In genomic region chr3:69444980-69445379, GRCh38 we compare ENCODE assay signal across 14 cellular contexts. TPM values are rescaled to one million over a fixed set of nuclear protein-coding genes. Genes with fewer than 3 reads are reported as not detected.
DNase-seq lines count a peak whose midpoint lies in the region; ATAC-seq and TF ChIP-seq lines count a peak whose summit lies in the region.
"Had no signal": no experiment of that assay in that cellular context is flagged by ENCODE, and none has a peak within 500 bp of the region (broad histone marks: within the 10 kb centered on the region; RNA-seq: fewer than 3 reads in every experiment).

No MANE protein-coding gene starts in this region.

- peak overlapping the region; percentile 1; the same call in 1 of the 2 replicates for H3K56ac ChIP-seq in IMR-90 (ENCODE audit: extremely low read depth, insufficient read depth, low read length)

- no peak overlapping the region for H2AK5ac ChIP-seq in IMR-90 (ENCODE audit: low read depth, low read length)

- peaks cover 6% of the 10 kb centered on the region; the same call in 1 of the 2 replicates for H3K4me1 ChIP-seq in IMR-90 (ENCODE audit: control insufficient read depth, insufficient read depth, low read length)
- H3K4me1 ChIP-seq in esophagus muscularis mucosa = peaks cover 0 to 32% (median 26%) of the 10 kb centered on the region in 4 donors
- H3K4me1 ChIP-seq in tibial nerve = peaks cover 0 to 18% (median 0%) of the 10 kb centered on the region in 4 donors

- no peak for TF ChIP-seq CTCF in IMR-90 (conservative IDR thresholded peaks at IDR 0.05; ENCODE audit: low read depth, low read length)
- no peak for TF ChIP-seq CTCF in esophagus muscularis mucosa (IDR thresholded peaks at IDR 0.05)
- TF ChIP-seq CTCF in tibial nerve (IDR thresholded peaks at IDR 0.05) = no peak

- no peak overlapping the region for H2BK120ac ChIP-seq in IMR-90 (ENCODE audit: low read depth, low read length)

- H3K4me3 Mint-ChIP-seq in activated naive CD8-positive, alpha-beta T cell treated with anti-CD3 and anti-CD28 coated beads, Interleukin-2, amount 50 U/mL, for 24 hours = no peak overlapping the region
- H3K4me3 Mint-ChIP-seq: CD8-positive, alpha-beta memory T cell; stimulated activated naive CD8-positive, alpha-beta T cell treated with anti-CD3 and anti-CD28 coated beads, Interleukin-15, amount 100 ng/mL, for 72 hours had no signal

- no peak for TF ChIP-seq POLR2A in IMR-90 (IDR thresholded peaks at IDR 0.05; ENCODE audit: low read depth, low read length)
- no peak for TF ChIP-seq POLR2A in esophagus muscularis mucosa (IDR thresholded peaks at IDR 0.05; ENCODE audit: low read depth)
- TF ChIP-seq POLR2A in tibial nerve (IDR thresholded peaks at IDR 0.05) = no peak

- no peak overlapping the region for H3K4ac ChIP-seq in IMR-90 (ENCODE audit: low read depth, low read length)

- no peak overlapping the region for H3K14ac ChIP-seq in IMR-90 (replicated peaks; ENCODE audit: low read depth, low read length)

- WGBS in IMR-90 (ENCODE audit: extremely low coverage in 2 of 2, insufficient read length in 1 of 2), 2 experiments = 5% methylated on average over 3 of the region's 11 CpGs; no CpG with 5 or more reads in 1 of the 2 experiments
- WGBS in esophagus muscularis mucosa = 40% methylated on average over 11 of the region's 11 CpGs
- 47 to 57% methylated on average over 11 of the region's 11 CpGs for WGBS in tibial nerve, 2 donors

- no peak overlapping the region for H3K27ac ChIP-seq in IMR-90 (ENCODE audit: insufficient read depth, low read length)
- H3K27ac ChIP-seq in esophagus muscularis mucosa (replicated peaks in 1 of 4) = peak overlapping the region in 2 of 4 donors; percentile 18 to 28
- peak overlapping the region in 1 of 4 donors; percentile 35 for H3K27ac ChIP-seq in tibial nerve
- H3K27ac ChIP-seq: HL-60 had no signal

- in situ Hi-C loops in IMR-90 (cut with MboI; ENCODE audit: low sequenced_read_pairs) = loop anchor here (10.0 kb wide), 2 partner anchors 280 to 510 kb away; no protein-coding TSS in a partner anchor

- no peak overlapping the region for H2BK5ac ChIP-seq in IMR-90 (ENCODE audit: low read depth, low read length, poor library complexity, severe bottlenecking)

- H3K79me1 ChIP-seq in IMR-90 (ENCODE audit: low read depth in 1 of 2, low read length in 2 of 2) = no peaks in the 10 kb centered on the region

- peaks cover 7% of the 10 kb centered on the region for H3K4me1 Mint-ChIP-seq in activated naive CD8-positive, alpha-beta T cell treated with anti-CD3 and anti-CD28 coated beads, Interleukin-2, amount 50 U/mL, for 24 hours
- H3K4me1 Mint-ChIP-seq: CD8-positive, alpha-beta memory T cell had no signal

- dilution Hi-C loops in IMR-90 (cut with HindIII; ENCODE audit: low sequenced_read_pairs, unreplicated experiment) = no loop called here

- no peak overlapping the region for H2BK15ac ChIP-seq in IMR-90 (ENCODE audit: low read depth, low read length)

- TF ChIP-seq RAD21 in IMR-90 (IDR thresholded peaks at IDR 0.05; ENCODE audit: low read length) = no peak

- no peaks in the 10 kb centered on the region for H3K36me3 Mint-ChIP-seq in activated naive CD8-positive, alpha-beta T cell treated with anti-CD3 and anti-CD28 coated beads, Interleukin-2, amount 50 U/mL, for 24 hours (ENCODE audit: low read depth)
- H3K36me3 Mint-ChIP-seq: CD8-positive, alpha-beta memory T cell had no signal

- no TSS peak for BruUV-seq in IMR-90 (replicated peaks; lab: Mats Ljungman, UMichigan)

- H4K5ac ChIP-seq in IMR-90 (ENCODE audit: low read depth, low read length) = no peak overlapping the region

- no peak overlapping the region; the same call in 1 of the 2 replicates for H4K91ac ChIP-seq in IMR-90 (ENCODE audit: insufficient read depth, low read depth, low read length)

- no peak overlapping the region for H4K8ac ChIP-seq in IMR-90 (ENCODE audit: low read depth in 2 of 2, low read length in 2 of 2)

- POLR2A ChIA-PET in IMR-90 (lab: Charles Lee; ENCODE audit: unreplicated experiment) = no interaction called here

- CTCF ChIA-PET in IMR-90 (lab: Yijun Ruan, JAX) = interaction anchor here (1.0 kb wide), 1 partner anchor 19 kb away, joined by 3 read pairs; no protein-coding TSS in a partner anchor

- H3K23ac ChIP-seq in IMR-90 (ENCODE audit: low read depth, low read length) = no peak overlapping the region

- H2AFZ ChIP-seq in IMR-90 (replicated peaks; ENCODE audit: low read length, poor library complexity) = no peak overlapping the region

- intact Hi-C loops in IMR-90 (cut with micrococcal nuclease) = loop anchor here (5.0 to 10.0 kb wide), 2 partner anchors 347 to 510 kb away; no protein-coding TSS in a partner anchor
- intact Hi-C loops in esophagus muscularis mucosa (cut with DNase I) = loop anchor here (5.0 kb wide), 1 partner anchor 227 kb away; no protein-coding TSS in a partner anchor

- H2AK9ac ChIP-seq in IMR-90 (replicated peaks; ENCODE audit: low read depth, low read length, poor library complexity) = no peak overlapping the region

- no peaks in the 10 kb centered on the region for H3K9me1 ChIP-seq in IMR-90 (ENCODE audit: insufficient read depth, low read length)

- no peaks in the 10 kb centered on the region for H3K36me3 ChIP-seq in IMR-90 (ENCODE audit: control insufficient read depth, insufficient read depth, low read length)
- no peaks in the 10 kb centered on the region for H3K36me3 ChIP-seq in esophagus muscularis mucosa
- H3K36me3 ChIP-seq in tibial nerve = no peaks in the 10 kb centered on the region

- no peak overlapping the region for H2BK20ac ChIP-seq in IMR-90 (ENCODE audit: low read depth, low read length)

- DNase-seq in IMR-90 = peak; percentile 13
- DNase-seq in esophagus muscularis mucosa (ENCODE audit: extremely low spot score) = no peak
- peak; percentile 41 for DNase-seq in midbrain (lab: John Stamatoyannopoulos, UW)
- DNase-seq in tibial nerve (ENCODE audit: low spot score in 2 of 2) = no peak
- no peak for DNase-seq in NCI-H446 (lab: John Stamatoyannopoulos, UW)
- DNase-seq in activated naive CD8-positive, alpha-beta T cell treated with anti-CD3 and anti-CD28 coated beads, Interleukin-2, amount 50 U/mL, for 24 hours = no peak
- DNase-seq: activated T-cell treated with anti-CD3 and anti-CD28 coated beads for 4 hours; CD8-positive, alpha-beta memory T cell; NCI-H2171; stimulated activated naive CD8-positive, alpha-beta T cell treated with anti-CD3 and anti-CD28 coated beads, Interleukin-15, amount 100 ng/mL, for 72 hours had no signal

- no peak overlapping the region for H3K27ac Mint-ChIP-seq in activated naive CD8-positive, alpha-beta T cell treated with anti-CD3 and anti-CD28 coated beads, Interleukin-2, amount 50 U/mL, for 24 hours
- H3K27ac Mint-ChIP-seq: CD8-positive, alpha-beta memory T cell; stimulated activated naive CD8-positive, alpha-beta T cell treated with anti-CD3 and anti-CD28 coated beads, Interleukin-15, amount 100 ng/mL, for 72 hours had no signal

- no peak overlapping the region for H3K18ac ChIP-seq in IMR-90 (ENCODE audit: low read depth, low read length)

- H3K9me3 Mint-ChIP-seq in activated naive CD8-positive, alpha-beta T cell treated with anti-CD3 and anti-CD28 coated beads, Interleukin-2, amount 50 U/mL, for 24 hours = no peaks in the 10 kb centered on the region
- H3K9me3 Mint-ChIP-seq: CD8-positive, alpha-beta memory T cell; stimulated activated naive CD8-positive, alpha-beta T cell treated with anti-CD3 and anti-CD28 coated beads, Interleukin-15, amount 100 ng/mL, for 72 hours had no signal

- no peaks in the 10 kb centered on the region for H3K27me3 Mint-ChIP-seq in activated naive CD8-positive, alpha-beta T cell treated with anti-CD3 and anti-CD28 coated beads, Interleukin-2, amount 50 U/mL, for 24 hours

- peak overlapping the region; percentile 74 for H3K4me2 ChIP-seq in IMR-90 (ENCODE audit: low read depth, low read length)

- ATAC-seq in IMR-90 (ENCODE audit: low read depth) = peak; percentile 83
- no peak for ATAC-seq in HG02623 (IDR thresholded peaks at IDR 0.05; ENCODE audit: unreplicated experiment)
- ATAC-seq in activated naive CD8-positive, alpha-beta T cell treated with anti-CD3 and anti-CD28 coated beads, Interleukin-2, amount 50 U/mL, for 24 hours = no peak
- no peak for ATAC-seq in GM18502 (IDR thresholded peaks at IDR 0.05; ENCODE audit: poor library complexity, unreplicated experiment)
- ATAC-seq: activated CD4-positive, CD25-positive, alpha-beta regulatory T cell treated with anti-CD3 and anti-CD28 coated beads, Interleukin-2, amount 50 U/mL, for 24 hours; stimulated activated naive CD8-positive, alpha-beta T cell treated with anti-CD3 and anti-CD28 coated beads, Interleukin-15, amount 100 ng/mL, for 72 hours had no signal

- H3K4me3 ChIP-seq in IMR-90 (ENCODE audit: insufficient read depth, low read depth, low read length) = peak overlapping the region; percentile 22
- H3K4me3 ChIP-seq in esophagus muscularis mucosa = peak overlapping the region; percentile 38 to 45 (median 40)
- H3K4me3 ChIP-seq in tibial nerve = peak overlapping the region in 3 of 4 donors; percentile 2 to 45 (median 6)

- TF ChIP-seq EP300 in esophagus muscularis mucosa (IDR thresholded peaks at IDR 0.05) (no peak), tibial nerve (IDR thresholded peaks at IDR 0.05) (no peak)

- H3K27me3 ChIP-seq in IMR-90 (ENCODE audit: control insufficient read depth, insufficient read depth, low read length) = no peaks in the 10 kb centered on the region
- H3K27me3 ChIP-seq in esophagus muscularis mucosa = no peaks in the 10 kb centered on the region
- H3K27me3 ChIP-seq in tibial nerve = no peaks in the 10 kb centered on the region

- H4K20me1 ChIP-seq in IMR-90 (ENCODE audit: insufficient read depth, low read length) = no peaks in the 10 kb centered on the region

- H3K9me3 ChIP-seq in IMR-90 (ENCODE audit: control insufficient read depth, insufficient read depth, low read length) (no peaks in the 10 kb centered on the region), esophagus muscularis mucosa (no peaks in the 10 kb centered on the region), tibial nerve (no peaks in the 10 kb centered on the region)

- H3K9ac ChIP-seq in IMR-90 (ENCODE audit: low read depth, low read length) = no peak overlapping the region

TF ChIP-seq in IMR-90, 13 proteins besides CTCF, POLR2A, EP300 and RAD21 (continues in another document):
- TF ChIP-seq FOS (IDR thresholded peaks at IDR 0.05; ENCODE audit: low read depth, low read length) = no peak
- TF ChIP-seq MAFK (IDR thresholded peaks at IDR 0.05; ENCODE audit: low read depth, low read length) = no peak
- no peak for TF ChIP-seq RFX5 (IDR thresholded peaks at IDR 0.05; ENCODE audit: low read depth, low read length)
- no peak for TF ChIP-seq CHD1 (IDR thresholded peaks at IDR 0.05; ENCODE audit: low read depth, low read length)
- no peak for TF ChIP-seq CEBPB (IDR thresholded peaks at IDR 0.05; ENCODE audit: low read depth, low read length)
- TF ChIP-seq NFE2L2 (IDR thresholded peaks at IDR 0.05; ENCODE audit: low read depth, low read length) = no peak
- TF ChIP-seq BHLHE40 (IDR thresholded peaks at IDR 0.05; ENCODE audit: low read depth, low read length) = no peak
- TF ChIP-seq RCOR1 (IDR thresholded peaks at IDR 0.05; ENCODE audit: insufficient replicate concordance, low read length) = no peak

RNA-seq across cellular contexts. Expression of gene FRMD4B, which starts 59.1 kb away (rescaled TPM):
- total RNA-seq in IMR-90 (2012; rRNA removed) (0.28 and 0.36 TPM in 2 replicates), esophagus muscularis mucosa (10 to 100 TPM; 10.5 to 22.0 (median 14.8) TPM), tibial nerve (10 to 100 TPM; 41.7 to 62.1 (median 56.1) TPM)
- 0.14 and 0.16 TPM in 2 replicates for polyA plus RNA-seq in IMR-90 (2012; rRNA removed)
- 0.02 and 0.03 TPM in 2 replicates for polyA plus RNA-seq in IMR-90 (2012; cell fraction: cytosol; rRNA removed)
- 0.07 and 0.10 TPM in 2 replicates for polyA plus RNA-seq in IMR-90 (2012; cell fraction: nucleus; rRNA removed; ENCODE audit: low replicate concordance)

Comparison
In these comparisons a context has a peak if more than half of its experiments do, and no peak if none do; other contexts are left out.
1. DNase-seq: peak in IMR-90 (single experiment) and midbrain (single experiment); none in esophagus muscularis mucosa (single experiment), tibial nerve (0 of 2), NCI-H446 (0 of 2) and activated naive CD8-positive, alpha-beta T cell treated with anti-CD3 and anti-CD28 coated beads, Interleukin-2, amount 50 U/mL, for 24 hours (single experiment).
2. Peak in every context shown above with its lines, with median percentiles within 50 percentile points of each other: H3K4me3 ChIP-seq.